ENCODE assay signal across 2 cellular contexts in the genomic region with DNA sequence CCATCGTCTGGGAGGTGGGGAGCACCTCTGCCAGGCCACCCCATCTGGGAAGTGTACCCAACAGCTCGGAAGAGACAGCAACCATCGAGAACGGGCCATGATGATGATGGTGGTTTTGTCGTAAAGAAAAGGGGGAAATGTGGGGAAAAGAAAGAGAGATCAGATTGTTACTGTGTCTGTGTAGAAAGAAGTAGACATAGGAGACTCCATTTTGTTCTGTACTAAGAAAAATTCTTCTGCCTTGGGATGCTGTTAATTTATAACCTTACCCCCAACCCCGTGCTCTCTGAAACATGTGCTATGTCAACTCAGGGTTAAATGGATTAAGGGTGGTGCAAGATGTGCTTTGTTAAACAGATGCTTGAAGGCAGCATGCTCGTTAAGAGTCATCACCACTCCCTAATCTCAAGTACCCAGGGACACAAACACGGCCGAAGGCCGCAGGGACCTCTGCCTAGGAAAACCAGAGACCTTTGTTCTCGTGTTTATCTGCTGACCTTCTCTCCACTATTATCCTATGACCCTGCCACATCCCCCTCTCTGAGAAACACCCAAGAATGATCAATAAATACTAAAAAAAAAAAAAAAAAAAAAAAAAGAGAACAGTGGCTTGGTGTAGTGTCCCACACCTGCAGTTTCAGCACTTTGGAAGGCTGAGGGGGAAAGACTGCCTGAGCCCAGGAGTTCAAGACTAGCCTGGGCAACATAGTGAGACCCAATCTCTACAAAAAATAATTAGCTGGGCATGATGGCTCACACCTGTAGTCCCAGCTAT.
TF ChIP-seq lines count a peak whose summit lies in the region.
"Not testable (repeated sequence)": the region's sequence is repeated elsewhere in the genome, so short reads cannot be mapped to it uniquely, and the experiment has no call there.

No MANE protein-coding gene starts in this region.

TF ChIP-seq in K562, 482 proteins besides CTCF, POLR2A, EP300 and RAD21:
- 0 out of 2 replicates have a peak, but pooled peaks have one; percentile 5 for TF ChIP-seq CBFA2T3 (IDR thresholded peaks at IDR 0.05)

TF ChIP-seq in HepG2, 621 proteins besides CTCF, POLR2A, EP300 and RAD21:
- not testable (repeated sequence) for TF ChIP-seq SOX6 (IDR thresholded peaks at IDR 0.05)
- peak; percentile 32; the same call in 1 of the 2 replicates for TF ChIP-seq SOX6 (CRISPR knock-in tag; IDR thresholded peaks at IDR 0.05)
- peak; percentile 46; the same call in 1 of the 2 replicates for TF ChIP-seq ZNF652 (CRISPR knock-in tag; IDR thresholded peaks at IDR 0.05; ENCODE audit: borderline replicate concordance, low read depth)
- TF ChIP-seq, protein P1, sequence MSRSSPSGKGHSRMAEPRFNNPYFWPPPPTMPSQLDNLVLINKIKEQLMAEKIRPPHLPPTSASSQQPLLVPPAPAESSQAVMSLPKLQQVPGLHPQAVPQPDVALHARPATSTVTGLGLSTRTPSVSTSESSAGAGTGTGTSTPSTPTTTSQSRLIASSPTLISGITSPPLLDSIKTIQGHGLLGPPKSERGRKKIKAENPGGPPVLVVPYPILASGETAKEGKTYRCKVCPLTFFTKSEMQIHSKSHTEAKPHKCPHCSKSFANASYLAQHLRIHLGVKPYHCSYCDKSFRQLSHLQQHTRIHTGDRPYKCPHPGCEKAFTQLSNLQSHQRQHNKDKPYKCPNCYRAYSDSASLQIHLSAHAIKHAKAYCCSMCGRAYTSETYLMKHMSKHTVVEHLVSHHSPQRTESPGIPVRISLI (CRISPR knock-in tag; IDR thresholded peaks at IDR 0.05; ENCODE audit: borderline replicate concordance): peak; percentile 27; the same call in 1 of the 2 replicates
- TF ChIP-seq, protein P2, sequence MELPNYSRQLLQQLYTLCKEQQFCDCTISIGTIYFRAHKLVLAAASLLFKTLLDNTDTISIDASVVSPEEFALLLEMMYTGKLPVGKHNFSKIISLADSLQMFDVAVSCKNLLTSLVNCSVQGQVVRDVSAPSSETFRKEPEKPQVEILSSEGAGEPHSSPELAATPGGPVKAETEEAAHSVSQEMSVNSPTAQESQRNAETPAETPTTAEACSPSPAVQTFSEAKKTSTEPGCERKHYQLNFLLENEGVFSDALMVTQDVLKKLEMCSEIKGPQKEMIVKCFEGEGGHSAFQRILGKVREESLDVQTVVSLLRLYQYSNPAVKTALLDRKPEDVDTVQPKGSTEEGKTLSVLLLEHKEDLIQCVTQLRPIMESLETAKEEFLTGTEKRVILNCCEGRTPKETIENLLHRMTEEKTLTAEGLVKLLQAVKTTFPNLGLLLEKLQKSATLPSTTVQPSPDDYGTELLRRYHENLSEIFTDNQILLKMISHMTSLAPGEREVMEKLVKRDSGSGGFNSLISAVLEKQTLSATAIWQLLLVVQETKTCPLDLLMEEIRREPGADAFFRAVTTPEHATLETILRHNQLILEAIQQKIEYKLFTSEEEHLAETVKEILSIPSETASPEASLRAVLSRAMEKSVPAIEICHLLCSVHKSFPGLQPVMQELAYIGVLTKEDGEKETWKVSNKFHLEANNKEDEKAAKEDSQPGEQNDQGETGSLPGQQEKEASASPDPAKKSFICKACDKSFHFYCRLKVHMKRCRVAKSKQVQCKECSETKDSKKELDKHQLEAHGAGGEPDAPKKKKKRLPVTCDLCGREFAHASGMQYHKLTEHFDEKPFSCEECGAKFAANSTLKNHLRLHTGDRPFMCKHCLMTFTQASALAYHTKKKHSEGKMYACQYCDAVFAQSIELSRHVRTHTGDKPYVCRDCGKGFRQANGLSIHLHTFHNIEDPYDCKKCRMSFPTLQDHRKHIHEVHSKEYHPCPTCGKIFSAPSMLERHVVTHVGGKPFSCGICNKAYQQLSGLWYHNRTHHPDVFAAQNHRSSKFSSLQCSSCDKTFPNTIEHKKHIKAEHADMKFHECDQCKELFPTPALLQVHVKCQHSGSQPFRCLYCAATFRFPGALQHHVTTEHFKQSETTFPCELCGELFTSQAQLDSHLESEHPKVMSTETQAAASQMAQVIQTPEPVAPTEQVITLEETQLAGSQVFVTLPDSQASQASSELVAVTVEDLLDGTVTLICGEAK (IDR thresholded peaks at IDR 0.05): 0 out of 2 replicates have a peak, but pooled peaks have one; percentile 23
- TF ChIP-seq, protein P2 (CRISPR knock-in tag; IDR thresholded peaks at IDR 0.05): 0 out of 2 replicates have a peak, but pooled peaks have one; percentile 39
- TF ChIP-seq BCL6 (CRISPR knock-in tag; IDR thresholded peaks at IDR 0.05): peak; percentile 43
- TF ChIP-seq ZNF121 (CRISPR knock-in tag; IDR thresholded peaks at IDR 0.05): peak; percentile 82
TF ChIP-seq in HepG2: peak in this region for 6; not testable (repeated sequence) for 615.
